Comparison of ENCODE assay signal across 8 cellular contexts in genomic region chr10:123135415-123136141, GRCh38. TPM values are rescaled to one million over a fixed set of nuclear protein-coding genes. Genes with fewer than 3 reads are reported as not detected.
DNase-seq lines count a peak whose midpoint lies in the region; ATAC-seq and TF ChIP-seq lines count a peak whose summit lies in the region.

Gene HMX3, plus strand, starts transcription at chr10:123135970. Its CDS starts 81 bp downstream, at chr10:123136051.

- H3K36me3 Mint-ChIP-seq in activated T-helper 17 cell treated with anti-CD3 and anti-CD28 coated beads, Interleukin-2, amount 50 U/mL, for 72 hours (ENCODE audit: low read depth) = peaks cover 19% of the 10 kb centered on the region

- H3K27ac Mint-ChIP-seq in activated T-helper 17 cell treated with anti-CD3 and anti-CD28 coated beads, Interleukin-2, amount 50 U/mL, for 72 hours = no peak within 1 kb of the TSS

- peak within 1 kb of the TSS; percentile 80 for H3K4me3 Mint-ChIP-seq in activated T-helper 17 cell treated with anti-CD3 and anti-CD28 coated beads, Interleukin-2, amount 50 U/mL, for 72 hours

- no peaks in the 10 kb centered on the region for H3K9me3 ChIP-seq in lower lobe of right lung

- peaks cover 61% of the 10 kb centered on the region for H3K4me1 ChIP-seq in lower lobe of right lung

- H3K36me3 ChIP-seq in lower lobe of right lung = no peaks in the 10 kb centered on the region

- H3K27ac ChIP-seq in lower lobe of right lung = no peak within 1 kb of the TSS

- DNase-seq in DMS153 (lab: John Stamatoyannopoulos, UW) = peak; percentile 29
- no peak for DNase-seq in DMS153 treated with DMSO at 0.1 percent for 48 hours (lab: John Stamatoyannopoulos, UW; ENCODE audit: unreplicated experiment)
- DNase-seq in NCI-H1436 treated with DMSO at 0.1 percent for 48 hours (lab: John Stamatoyannopoulos, UW) = peak; percentile 74
- no peak for DNase-seq in lower lobe of right lung
- no peak for DNase-seq in NCI-H2029 treated with DMSO at 0.1 percent for 48 hours (lab: John Stamatoyannopoulos, UW)

- intact Hi-C loops in lower lobe of right lung (cut with DNase I) = no loop called here

- H3K4me1 Mint-ChIP-seq in activated T-helper 17 cell treated with anti-CD3 and anti-CD28 coated beads, Interleukin-2, amount 50 U/mL, for 72 hours = peaks cover 10% of the 10 kb centered on the region

- peaks cover 57% of the 10 kb centered on the region for H3K27me3 Mint-ChIP-seq in activated T-helper 17 cell treated with anti-CD3 and anti-CD28 coated beads, Interleukin-2, amount 50 U/mL, for 72 hours

- no peaks in the 10 kb centered on the region for H3K9me3 Mint-ChIP-seq in activated T-helper 17 cell treated with anti-CD3 and anti-CD28 coated beads, Interleukin-2, amount 50 U/mL, for 72 hours

- ATAC-seq in activated T-helper 17 cell treated with anti-CD3 and anti-CD28 coated beads, Interleukin-2, amount 50 U/mL, for 72 hours (replicated peaks) = peak; percentile 32
- ATAC-seq in lower lobe of right lung (no peak), GM21360 (IDR thresholded peaks at IDR 0.05; ENCODE audit: unreplicated experiment) (no peak), HG02981 (IDR thresholded peaks at IDR 0.05; ENCODE audit: unreplicated experiment) (no peak)

- peak within 1 kb of the TSS; percentile 53 for H3K4me3 ChIP-seq in lower lobe of right lung

- no peak for TF ChIP-seq CTCF in lower lobe of right lung (IDR thresholded peaks at IDR 0.05)

- H3K27me3 ChIP-seq in lower lobe of right lung (ENCODE audit: low read depth) = peaks cover 100% of the 10 kb centered on the region

RNA-seq across cellular contexts. Expression of gene HMX3, which starts in this region (rescaled TPM):
- total RNA-seq in activated T-helper 17 cell treated with anti-CD3 and anti-CD28 coated beads, Interleukin-2, amount 50 U/mL, for 72 hours = under 1 TPM in 1 of 2 donors, not detected in 1; 0.21 TPM
- not detected for total RNA-seq in lower lobe of right lung

Comparison
In these comparisons a context has a peak if more than half of its experiments do, and no peak if none do; other contexts are left out.
1. DNase-seq: peak in DMS153 (single experiment) and NCI-H1436 treated with DMSO at 0.1 percent for 48 hours (single experiment); none in DMS153 treated with DMSO at 0.1 percent for 48 hours (single experiment), lower lobe of right lung (single experiment) and NCI-H2029 treated with DMSO at 0.1 percent for 48 hours (single experiment).
2. Peak in ATAC-seq in activated T-helper 17 cell treated with anti-CD3 and anti-CD28 coated beads, Interleukin-2, amount 50 U/mL, for 72 hours; RNA of the gene not detected or under 1 TPM.